In genomic region chrX:53080628-53081580, GRCh38 we compare ENCODE assay signal across 8 cellular contexts. TPM values are rescaled to one million over a fixed set of nuclear protein-coding genes. Genes with fewer than 3 reads are reported as not detected.
DNase-seq lines count a peak whose midpoint lies in the region; ATAC-seq, FAIRE-seq and TF ChIP-seq lines count a peak whose summit lies in the region.

No MANE protein-coding gene starts in this region.

- ATAC-seq in psoas muscle = no peak
- no peak for ATAC-seq in sciatic nerve
- ATAC-seq in HG03469 (IDR thresholded peaks at IDR 0.05; ENCODE audit: unreplicated experiment) = no peak

- no peak for FAIRE-seq in GM12891 (lab: Jason Lieb, UNC)

- TF ChIP-seq CTCF in endodermal cell (conservative IDR thresholded peaks at IDR 0.05) = no peak
- no peak for TF ChIP-seq CTCF in psoas muscle (IDR thresholded peaks at IDR 0.05)

- TF ChIP-seq POLR2A in GM12891 (IDR thresholded peaks at IDR 0.05; ENCODE audit: low read depth, low read length) = no peak

- intact Hi-C loops in psoas muscle (cut with DNase I) = loop anchor here (5.0 to 10.0 kb wide), 2 partner anchors 144 to 201 kb away; partner anchors contain the start of genes IQSEC2 (in 1 of the 2) and KDM5C (in 1 of the 2)
- intact Hi-C loops in sciatic nerve (cut with DNase I) = no loop called here

- peaks cover 23% of the 10 kb centered on the region for H3K4me1 Mint-ChIP-seq in T-helper 1 cell treated with Interleukin-12 subunit alpha and Interleukin-12 subunit beta and Interleukin-4 antibody, amounts not matched to agents 30 μg/mL and 1 μg/mL, for 36 hours (ENCODE audit: low read depth)
- peaks cover 5% of the 10 kb centered on the region for H3K4me1 Mint-ChIP-seq in endodermal cell

- WGBS in endodermal cell (ENCODE audit: insufficient coverage in 1 of 2, insufficient read length in 1 of 2), 2 experiments = 29% methylated on average over 7 of the region's 17 CpGs; no CpG with 5 or more reads in 1 of the 2 experiments
- WGBS in psoas muscle, 3 donors = 21 to 42% (median 27%) methylated on average over 12 to 17 of the region's 17 CpGs

- H3K9me3 ChIP-seq in endodermal cell (ENCODE audit: control insufficient read depth, low read length) = no peaks in the 10 kb centered on the region
- H3K9me3 ChIP-seq in psoas muscle = no peaks in the 10 kb centered on the region

- no peaks in the 10 kb centered on the region for H3K4me1 ChIP-seq in endodermal cell (ENCODE audit: control insufficient read depth, insufficient read depth, low read length)
- no peaks in the 10 kb centered on the region for H3K4me1 ChIP-seq in psoas muscle

- H3K27me3 ChIP-seq in endodermal cell (ENCODE audit: control insufficient read depth, insufficient read depth, low read length, poor library complexity, severe bottlenecking) (no peaks in the 10 kb centered on the region), psoas muscle (ENCODE audit: insufficient read depth in 3 of 3, low read length in 2 of 3) (peaks cover 0 to 31% (median 0%) of the 10 kb centered on the region in 3 donors)

- no peak overlapping the region for H3K4me3 ChIP-seq in endodermal cell (ENCODE audit: low read length)
- peak overlapping the region; percentile 4 for H3K4me3 ChIP-seq in psoas muscle

- H3K27ac Mint-ChIP-seq in T-helper 1 cell treated with Interleukin-12 subunit alpha and Interleukin-12 subunit beta and Interleukin-4 antibody, amounts not matched to agents 30 μg/mL and 1 μg/mL, for 36 hours = peak overlapping the region; percentile 93
- peak overlapping the region; percentile 88 for H3K27ac Mint-ChIP-seq in endodermal cell

- H3K27ac ChIP-seq in endodermal cell (ENCODE audit: low read depth, low read length) (no peak overlapping the region), psoas muscle (peak overlapping the region; percentile 28)

- no peaks in the 10 kb centered on the region for H3K9me3 Mint-ChIP-seq in T-helper 1 cell treated with Interleukin-12 subunit alpha and Interleukin-12 subunit beta and Interleukin-4 antibody, amounts not matched to agents 30 μg/mL and 1 μg/mL, for 36 hours
- H3K9me3 Mint-ChIP-seq in endodermal cell = peaks cover 59% of the 10 kb centered on the region

- DNase-seq in EH (ENCODE audit: low read depth) = peak; percentile 39
- no peak for DNase-seq in endodermal cell
- DNase-seq in psoas muscle = no peak
- no peak for DNase-seq in HUDEP-2 (lab: John Stamatoyannopoulos, UW; ENCODE audit: unreplicated experiment in 76 of 76)
- no peak for DNase-seq in sciatic nerve (ENCODE audit: low spot score)
- no peak for DNase-seq in GM12891 (ENCODE audit: insufficient read length, low spot score)

- peak overlapping the region; percentile 82 for H3K4me3 Mint-ChIP-seq in T-helper 1 cell treated with Interleukin-12 subunit alpha and Interleukin-12 subunit beta and Interleukin-4 antibody, amounts not matched to agents 30 μg/mL and 1 μg/mL, for 36 hours
- H3K4me3 Mint-ChIP-seq in endodermal cell = peak overlapping the region; percentile 47

- H3K36me3 ChIP-seq in endodermal cell (ENCODE audit: control insufficient read depth, insufficient read depth, low read length) (peaks cover 20% of the 10 kb centered on the region), psoas muscle (ENCODE audit: insufficient read depth in 1 of 2, low read depth in 1 of 2) (peaks cover 0 to 13% of the 10 kb centered on the region in 2 donors)

- H3K9ac ChIP-seq in endodermal cell (ENCODE audit: extremely low read depth, low read length, poor library complexity, severe bottlenecking) = peak overlapping the region; percentile 15

- peaks cover 11% of the 10 kb centered on the region for H3K36me3 Mint-ChIP-seq in T-helper 1 cell treated with Interleukin-12 subunit alpha and Interleukin-12 subunit beta and Interleukin-4 antibody, amounts not matched to agents 30 μg/mL and 1 μg/mL, for 36 hours (ENCODE audit: low read depth)
- H3K36me3 Mint-ChIP-seq in endodermal cell (ENCODE audit: low read depth) = peaks cover 20% of the 10 kb centered on the region

- no peaks in the 10 kb centered on the region for H3K27me3 Mint-ChIP-seq in T-helper 1 cell treated with Interleukin-12 subunit alpha and Interleukin-12 subunit beta and Interleukin-4 antibody, amounts not matched to agents 30 μg/mL and 1 μg/mL, for 36 hours (ENCODE audit: low read depth)
- H3K27me3 Mint-ChIP-seq in endodermal cell (ENCODE audit: insufficient read depth) = no peaks in the 10 kb centered on the region

TF ChIP-seq in GM12891, 5 proteins besides CTCF, POLR2A, EP300 and RAD21:
- no peak for TF ChIP-seq POLR2AphosphoS5 (IDR thresholded peaks at IDR 0.05; ENCODE audit: low read depth, low read length)
- no peak for TF ChIP-seq SPI1 (IDR thresholded peaks at IDR 0.05; ENCODE audit: low read depth, low read length)
- TF ChIP-seq POU2F2 (IDR thresholded peaks at IDR 0.05; ENCODE audit: low read depth, low read length) = no peak
- no peak for TF ChIP-seq TAF1 (IDR thresholded peaks at IDR 0.05; ENCODE audit: low read depth, low read length)
- TF ChIP-seq PAX5 (IDR thresholded peaks at IDR 0.05; ENCODE audit: insufficient read depth, low read length, severe bottlenecking) = no peak
TF ChIP-seq in GM12891: peak in this region for 0.

RNA-seq across cellular contexts. Expression of gene TSPYL2, which starts 1.3 kb away (rescaled TPM):
- total RNA-seq in endodermal cell (10 to 100 TPM; 16.6 to 25.1 TPM), psoas muscle (10 to 100 TPM; 20.0 to 56.4 (median 28.1) TPM), sciatic nerve (89.6 TPM)
- 20.3 TPM for polyA plus RNA-seq in endodermal cell (2013, experiment 1 of 2)
- 17.6 TPM for polyA plus RNA-seq in endodermal cell (2013, experiment 2 of 2)
- 10 to 100 TPM in 2 of 3 donors, 1 to 10 TPM in 1; 9.2 to 45.2 (median 23.2) TPM for polyA plus RNA-seq in psoas muscle
- 38.1 TPM for polyA plus RNA-seq in GM12891 (2012; ENCODE audit: low read depth, missing spikeins)

RNA-seq across cellular contexts. Expression of gene KANTR, which starts 13.0 kb away (rescaled TPM):
- total RNA-seq in endodermal cell (10 to 100 TPM; 11.7 to 14.4 TPM), psoas muscle (1 to 10 TPM; 3.4 to 8.2 (median 4.8) TPM), sciatic nerve (30.2 TPM)
- polyA plus RNA-seq in endodermal cell (2013, experiment 1 of 2) = 5.8 TPM
- polyA plus RNA-seq in endodermal cell (2013, experiment 2 of 2) = 6.5 TPM
- 1 to 10 TPM in 2 of 3 donors, under 1 TPM in 1; 0.89 to 5.2 (median 1.5) TPM for polyA plus RNA-seq in psoas muscle
- polyA plus RNA-seq in GM12891 (2012; ENCODE audit: low read depth, missing spikeins) = 2.4 TPM

RNA-seq across cellular contexts. Expression of gene GPR173, which starts 32.3 kb away (rescaled TPM):
- total RNA-seq in endodermal cell (1 to 10 TPM; 7.0 to 9.4 TPM), psoas muscle (under 1 TPM; 0.13 to 0.34 (median 0.20) TPM), sciatic nerve (13.2 TPM)
- polyA plus RNA-seq in endodermal cell (2013, experiment 1 of 2) = 16.5 TPM
- polyA plus RNA-seq in endodermal cell (2013, experiment 2 of 2) = 14.7 TPM
- polyA plus RNA-seq in psoas muscle = under 1 TPM; 0.03 to 0.16 (median 0.08) TPM
- polyA plus RNA-seq in GM12891 (2012; ENCODE audit: low read depth, missing spikeins) = not detected

Comparison
In these comparisons a context has a peak if more than half of its experiments do, and no peak if none do; other contexts are left out.
1. RNA of gene GPR173, which starts 32.3 kb away (total RNA-seq): 13.2 TPM in sciatic nerve (single experiment) and 7.0 to 9.4 TPM in endodermal cell; 0.13 to 0.34 TPM in psoas muscle; every median in the first group is over 4 times any median in the second.